ENCODE assay signal across 8 cellular contexts in genomic region chr2:32947484-32948143, GRCh38. TPM values are rescaled to one million over a fixed set of nuclear protein-coding genes. Genes with fewer than 3 reads are reported as not detected.
A peak's percentile ranks its signal among the peaks of the same experiment; 100 is the strongest.
DNase-seq lines count a peak whose midpoint lies in the region; ATAC-seq and TF ChIP-seq lines count a peak whose summit lies in the region.

No MANE protein-coding gene starts in this region.

- no peaks in the 10 kb centered on the region for H3K36me3 ChIP-seq in kidney epithelial cell (ENCODE audit: control insufficient read depth, insufficient read depth, low read length)

- H3K27me3 ChIP-seq in kidney epithelial cell (ENCODE audit: control insufficient read depth, insufficient read depth, low read length) = no peaks in the 10 kb centered on the region

- peak overlapping the region; percentile 67 for H3K4me3 ChIP-seq in kidney epithelial cell (ENCODE audit: low read depth, low read length)

- TF ChIP-seq CTCF in kidney epithelial cell (IDR thresholded peaks at IDR 0.05; ENCODE audit: insufficient read depth, low read length, poor library complexity, severe bottlenecking) = no peak

- in situ Hi-C loops in T47D (cut with HindIII; ENCODE audit: low pct_unique_long_range_greater_than_20kb, low sequenced_read_pairs) = no loop called here

- ATAC-seq in HG02852 (IDR thresholded peaks at IDR 0.05; ENCODE audit: unreplicated experiment) = peak; percentile 32

- peak; percentile 56 for DNase-seq in DMS53 (lab: John Stamatoyannopoulos, UW)
- no peak for DNase-seq in DMS53 treated with DMSO at 0.1 percent for 48 hours (lab: John Stamatoyannopoulos, UW; ENCODE audit: unreplicated experiment)
- peak; percentile 63 for DNase-seq in RPMI7951 (ENCODE audit: low read depth)
- peak; percentile 50 to 78 for DNase-seq in T47D (ENCODE audit: low read depth in 1 of 2, low spot score in 1 of 2)
- DNase-seq in kidney epithelial cell (ENCODE audit: low read depth) = no peak
- peak; percentile 11 for DNase-seq in stimulated activated CD4-positive, alpha-beta T cell treated with anti-CD3 and anti-CD28 coated beads, Interleukin-4, amount 100 ng/mL, for 24 hours
- no peak for DNase-seq in midbrain (lab: John Stamatoyannopoulos, UW)

RNA-seq across cellular contexts. Expression of gene LTBP1, which starts 0.9 kb away (rescaled TPM):
- 150 and 162 TPM in 2 replicates for total RNA-seq in RPMI7951 (2014; rRNA removed; shearing (Covaris generic))
- 39.3 and 39.5 TPM in 2 replicates for total RNA-seq in kidney epithelial cell

Comparison
In these comparisons a context has a peak if more than half of its experiments do, and no peak if none do; other contexts are left out.
1. DNase-seq: peak in DMS53 (single experiment), RPMI7951 (single experiment), T47D (2 of 2) and stimulated activated CD4-positive, alpha-beta T cell treated with anti-CD3 and anti-CD28 coated beads, Interleukin-4, amount 100 ng/mL, for 24 hours (single experiment); none in DMS53 treated with DMSO at 0.1 percent for 48 hours (single experiment), kidney epithelial cell (single experiment) and midbrain (single experiment).